26 cellular contexts compared by ENCODE assay signal in genomic region chr20:41124451-41125094, GRCh38. TPM values are rescaled to one million over a fixed set of nuclear protein-coding genes. Genes with fewer than 3 reads are reported as not detected.
DNase-seq lines count a peak whose midpoint lies in the region; ATAC-seq, FAIRE-seq and TF ChIP-seq lines count a peak whose summit lies in the region.
"Had no signal": no experiment of that assay in that cellular context is flagged by ENCODE, and none has a peak within 500 bp of the region (broad histone marks: within the 10 kb centered on the region; RNA-seq: fewer than 3 reads in every experiment).

No MANE protein-coding gene starts in this region.

- peak overlapping the region; percentile 59 to 72 for H3K27ac Mint-ChIP-seq in natural killer cell
- no peak overlapping the region for H3K27ac Mint-ChIP-seq in natural killer cell treated with Interleukin-12 subunit alpha and Interleukin-12 subunit beta and Interleukin-15 and Interleukin-18, amount 100 ng/mL, for 72 hours
- H3K27ac Mint-ChIP-seq in activated CD8-positive, alpha-beta T cell treated with anti-CD3 and anti-CD28 coated beads, Interleukin-2, amount 10 ng/mL, durations not matched to agents 7 days and 5 days = no peak overlapping the region
- no peak overlapping the region for H3K27ac Mint-ChIP-seq in activated T-helper 1 cell treated with anti-CD3 and anti-CD28 coated beads, Interleukin-12 subunit alpha, Interleukin-12 subunit beta, Interleukin-2, Interleukin-4 antibody, amounts not matched to agents 30 ng/mL and 10 ng/mL and 1 ng/mL, durations not matched to agents 14 hours and 24 hours and 36 hours
- H3K27ac Mint-ChIP-seq: IgD-negative memory B cell had no signal

- H3K36me3 Mint-ChIP-seq in natural killer cell = peaks cover 16% of the 10 kb centered on the region
- H3K36me3 Mint-ChIP-seq in natural killer cell treated with Interleukin-12 subunit alpha and Interleukin-12 subunit beta and Interleukin-15 and Interleukin-18, amount 100 ng/mL, for 72 hours = peaks cover 18% of the 10 kb centered on the region
- H3K36me3 Mint-ChIP-seq in activated CD8-positive, alpha-beta T cell treated with anti-CD3 and anti-CD28 coated beads, Interleukin-2, amount 10 ng/mL, durations not matched to agents 7 days and 5 days (ENCODE audit: low read depth) = peaks cover 76% of the 10 kb centered on the region
- peaks cover 64% of the 10 kb centered on the region for H3K36me3 Mint-ChIP-seq in activated T-helper 1 cell treated with anti-CD3 and anti-CD28 coated beads, Interleukin-12 subunit alpha, Interleukin-12 subunit beta, Interleukin-2, Interleukin-4 antibody, amounts not matched to agents 30 ng/mL and 10 ng/mL and 1 ng/mL, durations not matched to agents 14 hours and 24 hours and 36 hours (ENCODE audit: low read depth)

- intact Hi-C loops in natural killer cell (cut with micrococcal nuclease) = no loop called here
- intact Hi-C loops in HepG2 (cut with micrococcal nuclease; ENCODE audit: unreplicated experiment) = no loop called here
- intact Hi-C loops in activated T-helper 1 cell treated with anti-CD3 and anti-CD28 coated beads, Interleukin-12 subunit alpha, Interleukin-12 subunit beta, Interleukin-2, Interleukin-4 antibody, amounts not matched to agents 30 ng/mL and 10 ng/mL and 1 ng/mL, durations not matched to agents 14 hours and 24 hours and 36 hours (cut with micrococcal nuclease) = no loop called here

- no peak for TF ChIP-seq RAD21 in HepG2 (CRISPR knock-in tag; IDR thresholded peaks at IDR 0.05)

- FAIRE-seq in HepG2 (lab: Jason Lieb, UNC) = no peak
- FAIRE-seq: endothelial cell of umbilical vein, GM19239, urothelium cell line had no signal

- no peak overlapping the region for H3K4me3 ChIP-seq in HepG2 (replicated peaks in 1 of 3; ENCODE audit: insufficient read depth in 1 of 3, low read depth in 2 of 3, low read length in 3 of 3)
- H3K4me3 ChIP-seq: SK-N-MC had no signal

- in situ Hi-C loops in HepG2 (cut with HindIII; ENCODE audit: extremely low pct_ligation_motif_present, low pct_unique_long_range_greater_than_20kb) = no loop called here

- peaks cover 17% of the 10 kb centered on the region for H3K4me1 ChIP-seq in HepG2 (ENCODE audit: insufficient read depth, low read length)

- TF ChIP-seq CTCF in natural killer cell (IDR thresholded peaks at IDR 0.05) = no peak
- TF ChIP-seq CTCF in HepG2 (CRISPR knock-in tag; IDR thresholded peaks at IDR 0.05) = no peak

- POLR2A ChIA-PET in activated CD8-positive, alpha-beta T cell treated with anti-CD3 and anti-CD28 coated beads, Interleukin-2, amount 10 ng/mL, durations not matched to agents 7 days and 5 days (lab: Charles Lee) = no interaction called here
- POLR2A ChIA-PET in HepG2 (lab: Yijun Ruan, JAX) = no interaction called here

- H3K36me3 ChIP-seq in HepG2 (replicated peaks in 1 of 2; ENCODE audit: control insufficient read depth in 1 of 2, insufficient read depth in 2 of 2, low read length in 2 of 2) = peaks cover 28 to 49% of the 10 kb centered on the region in 2 experiments

- H3K27me3 Mint-ChIP-seq in natural killer cell (ENCODE audit: low read depth in 2 of 2) = no peaks in the 10 kb centered on the region
- no peaks in the 10 kb centered on the region for H3K27me3 Mint-ChIP-seq in natural killer cell treated with Interleukin-12 subunit alpha and Interleukin-12 subunit beta and Interleukin-15 and Interleukin-18, amount 100 ng/mL, for 72 hours
- H3K27me3 Mint-ChIP-seq in activated CD8-positive, alpha-beta T cell treated with anti-CD3 and anti-CD28 coated beads, Interleukin-2, amount 10 ng/mL, durations not matched to agents 7 days and 5 days (ENCODE audit: low read depth) = no peaks in the 10 kb centered on the region
- no peaks in the 10 kb centered on the region for H3K27me3 Mint-ChIP-seq in activated T-helper 1 cell treated with anti-CD3 and anti-CD28 coated beads, Interleukin-12 subunit alpha, Interleukin-12 subunit beta, Interleukin-2, Interleukin-4 antibody, amounts not matched to agents 30 ng/mL and 10 ng/mL and 1 ng/mL, durations not matched to agents 14 hours and 24 hours and 36 hours (ENCODE audit: insufficient read depth)
- H3K27me3 Mint-ChIP-seq: activated CD4-positive, alpha-beta T cell treated with anti-CD3 and anti-CD28 coated beads, Interleukin-2, amount 10 ng/mL, durations not matched to agents 24 days and 14 days; IgD-negative memory B cell had no signal

- no peak for TF ChIP-seq POLR2A in HepG2 (IDR thresholded peaks at IDR 0.05; ENCODE audit: insufficient read depth in 1 of 2, low read depth in 2 of 2, low read length in 2 of 2)

- ATAC-seq in natural killer cell (no peak), HepG2 (peak; percentile 57)
- ATAC-seq in natural killer cell treated with Interleukin-12 subunit alpha and Interleukin-12 subunit beta and Interleukin-15 and Interleukin-18, amount 100 ng/mL, for 72 hours = no peak
- ATAC-seq in activated CD8-positive, alpha-beta T cell treated with anti-CD3 and anti-CD28 coated beads, Interleukin-2, amount 10 ng/mL, durations not matched to agents 7 days and 5 days = no peak

- no peaks in the 10 kb centered on the region for H3K9me3 ChIP-seq in HepG2 (ENCODE audit: low read length)

- no peaks in the 10 kb centered on the region for H3K4me1 Mint-ChIP-seq in natural killer cell
- H3K4me1 Mint-ChIP-seq in natural killer cell treated with Interleukin-12 subunit alpha and Interleukin-12 subunit beta and Interleukin-15 and Interleukin-18, amount 100 ng/mL, for 72 hours (ENCODE audit: low read depth in 2 of 2) = no peaks in the 10 kb centered on the region
- H3K4me1 Mint-ChIP-seq in activated CD8-positive, alpha-beta T cell treated with anti-CD3 and anti-CD28 coated beads, Interleukin-2, amount 10 ng/mL, durations not matched to agents 7 days and 5 days (ENCODE audit: low read depth) = peaks cover 16% of the 10 kb centered on the region
- H3K4me1 Mint-ChIP-seq in activated T-helper 1 cell treated with anti-CD3 and anti-CD28 coated beads, Interleukin-12 subunit alpha, Interleukin-12 subunit beta, Interleukin-2, Interleukin-4 antibody, amounts not matched to agents 30 ng/mL and 10 ng/mL and 1 ng/mL, durations not matched to agents 14 hours and 24 hours and 36 hours (ENCODE audit: low read depth) = peaks cover 9% of the 10 kb centered on the region
- H3K4me1 Mint-ChIP-seq: CD14-positive monocyte, IgD-negative memory B cell had no signal

- TF ChIP-seq EP300 in HepG2 (IDR thresholded peaks at IDR 0.05; ENCODE audit: low read depth in 2 of 2, low read length in 2 of 2) (no peak), HepG2 (CRISPR knock-in tag; IDR thresholded peaks at IDR 0.05; ENCODE audit: borderline replicate concordance) (no peak)

- H3K4me2 ChIP-seq in HepG2 (ENCODE audit: low read depth, low read length) = no peak overlapping the region

- no peaks in the 10 kb centered on the region for H3K9me3 Mint-ChIP-seq in natural killer cell
- no peaks in the 10 kb centered on the region for H3K9me3 Mint-ChIP-seq in natural killer cell treated with Interleukin-12 subunit alpha and Interleukin-12 subunit beta and Interleukin-15 and Interleukin-18, amount 100 ng/mL, for 72 hours
- no peaks in the 10 kb centered on the region for H3K9me3 Mint-ChIP-seq in activated CD8-positive, alpha-beta T cell treated with anti-CD3 and anti-CD28 coated beads, Interleukin-2, amount 10 ng/mL, durations not matched to agents 7 days and 5 days (ENCODE audit: insufficient read depth)
- no peaks in the 10 kb centered on the region for H3K9me3 Mint-ChIP-seq in activated T-helper 1 cell treated with anti-CD3 and anti-CD28 coated beads, Interleukin-12 subunit alpha, Interleukin-12 subunit beta, Interleukin-2, Interleukin-4 antibody, amounts not matched to agents 30 ng/mL and 10 ng/mL and 1 ng/mL, durations not matched to agents 14 hours and 24 hours and 36 hours
- H3K9me3 Mint-ChIP-seq: activated CD4-positive, alpha-beta T cell treated with anti-CD3 and anti-CD28 coated beads, Interleukin-2, amount 10 ng/mL, durations not matched to agents 24 days and 14 days; IgD-negative memory B cell had no signal

- no peaks in the 10 kb centered on the region for H3K79me2 ChIP-seq in HepG2 (ENCODE audit: insufficient read depth, low read length)

- H3K27me3 ChIP-seq in HepG2 (ENCODE audit: control insufficient read depth in 1 of 2, insufficient read depth in 2 of 2, low read length in 2 of 2) = no peaks in the 10 kb centered on the region

- H3K27ac ChIP-seq in HepG2 (ENCODE audit: extremely low read length, insufficient read depth, low read length) = peak overlapping the region; percentile 23
- H3K27ac ChIP-seq: SK-N-MC, VCaP had no signal

- H4K20me1 ChIP-seq in HepG2 (ENCODE audit: insufficient read depth, low read length) = no peaks in the 10 kb centered on the region

- DNase-seq in natural killer cell (no peak), HepG2 (ENCODE audit: low spot score) (no peak), NCI-H226 (no peak)
- DNase-seq in natural killer cell treated with Interleukin-12 subunit alpha and Interleukin-12 subunit beta and Interleukin-15 and Interleukin-18, amount 100 ng/mL, for 72 hours (ENCODE audit: low spot score) = no peak
- peak; percentile 13 for DNase-seq in activated CD8-positive, alpha-beta T cell treated with anti-CD3 and anti-CD28 coated beads, Interleukin-2, amount 10 ng/mL, durations not matched to agents 7 days and 5 days
- DNase-seq in activated T-helper 1 cell treated with anti-CD3 and anti-CD28 coated beads, Interleukin-12 subunit alpha, Interleukin-12 subunit beta, Interleukin-2, Interleukin-4 antibody, amounts not matched to agents 30 ng/mL and 10 ng/mL and 1 ng/mL, durations not matched to agents 14 hours and 24 hours and 36 hours (ENCODE audit: low spot score) = no peak
- no peak for DNase-seq in stimulated activated naive CD4-positive, alpha-beta T cell treated with Interleukin-2 at 50 U/mL for 16 hours (lab: John Stamatoyannopoulos, UW)
- DNase-seq: activated CD4-positive, alpha-beta T cell treated with anti-CD3 and anti-CD28 coated beads, Interleukin-2, amount 10 ng/mL, durations not matched to agents 24 days and 14 days; anterior cingulate cortex; dermis blood vessel endothelial cell; DMS 273 treated with DMSO at 0.1 percent for 48 hours; glutamatergic neuron; kidney glomerular epithelial cell; mammary epithelial cell; NCI-H1105; NCI-H2029 treated with DMSO at 0.1 percent for 48 hours; NCI-H2227 treated with DMSO at 0.1 percent for 48 hours; NCI-H748 treated with DMSO at 0.1 percent for 48 hours; occipital lobe had no signal

- CTCF ChIA-PET in activated CD8-positive, alpha-beta T cell treated with anti-CD3 and anti-CD28 coated beads, Interleukin-2, amount 10 ng/mL, durations not matched to agents 7 days and 5 days (lab: Charles Lee) = interaction anchor here (3.0 kb wide), 1 partner anchor 11 kb away, joined by 18 read pairs; no protein-coding TSS in a partner anchor
- CTCF ChIA-PET in HepG2 (lab: Yijun Ruan, JAX; ENCODE audit: low intra/inter-chr PET ratio, low total read pairs) = no interaction called here

- 93% methylated on average over 3 of the region's 3 CpGs for WGBS in HepG2 (ENCODE audit: low lambda C conversion rate)

- no peak overlapping the region for H2AFZ ChIP-seq in HepG2 (ENCODE audit: low read length)

- BruUV-seq in HepG2 (replicated peaks; lab: Mats Ljungman, UMichigan) = no TSS peak

- no peak overlapping the region for H3K4me3 Mint-ChIP-seq in natural killer cell
- H3K4me3 Mint-ChIP-seq in natural killer cell treated with Interleukin-12 subunit alpha and Interleukin-12 subunit beta and Interleukin-15 and Interleukin-18, amount 100 ng/mL, for 72 hours = no peak overlapping the region
- H3K4me3 Mint-ChIP-seq in activated CD8-positive, alpha-beta T cell treated with anti-CD3 and anti-CD28 coated beads, Interleukin-2, amount 10 ng/mL, durations not matched to agents 7 days and 5 days = no peak overlapping the region
- H3K4me3 Mint-ChIP-seq in activated T-helper 1 cell treated with anti-CD3 and anti-CD28 coated beads, Interleukin-12 subunit alpha, Interleukin-12 subunit beta, Interleukin-2, Interleukin-4 antibody, amounts not matched to agents 30 ng/mL and 10 ng/mL and 1 ng/mL, durations not matched to agents 14 hours and 24 hours and 36 hours = no peak overlapping the region
- H3K4me3 Mint-ChIP-seq: activated CD4-positive, alpha-beta T cell treated with anti-CD3 and anti-CD28 coated beads, Interleukin-2, amount 10 ng/mL, durations not matched to agents 24 days and 14 days; CD14-positive monocyte; IgD-negative memory B cell had no signal

- no peak overlapping the region; the same call in 1 of the 2 replicates for H3K9ac ChIP-seq in HepG2 (ENCODE audit: insufficient read depth, low read depth, low read length)

RNA-seq across cellular contexts. Expression of gene PLCG1, which starts 12.8 kb away (rescaled TPM):
- total RNA-seq in natural killer cell = 100 to 1,000 TPM; 199 to 242 (median 236) TPM
- total RNA-seq in natural killer cell treated with Interleukin-12 subunit alpha and Interleukin-12 subunit beta and Interleukin-15 and Interleukin-18, amount 100 ng/mL, for 72 hours = 100 to 1,000 TPM in 1 of 2 donors, 10 to 100 TPM in 1; 54.6 to 114 TPM
- total RNA-seq in activated CD8-positive, alpha-beta T cell treated with anti-CD3 and anti-CD28 coated beads, Interleukin-2, amount 10 ng/mL, durations not matched to agents 7 days and 5 days = 100 to 1,000 TPM; 395 to 406 TPM
- total RNA-seq in HepG2 (2016; rRNA removed; fragmentation: Illumina TruSeq; extraction: Trizol) = 53.1 and 85.3 TPM in 2 replicates
- 8.3 and 10.2 TPM in 2 replicates for total RNA-seq in HepG2 (2016; cell fraction: cytosol; rRNA removed; fragmentation: Illumina TruSeq; extraction: Trizol; ENCODE audit: low read depth)
- 43.2 and 85.3 TPM in 2 replicates for total RNA-seq in HepG2 (2016; cell fraction: insoluble cytoplasmic fraction; rRNA removed; fragmentation: Illumina TruSeq; extraction: Trizol)
- 23.6 and 25.9 TPM in 2 replicates for total RNA-seq in HepG2 (2016; cell fraction: membrane; rRNA removed; fragmentation: Illumina TruSeq; extraction: Trizol)
- 119 and 141 TPM in 2 replicates for total RNA-seq in HepG2 (2016; cell fraction: nucleus; rRNA removed; fragmentation: Illumina TruSeq; extraction: Trizol)
- 158 and 207 TPM in 2 replicates for polyA plus RNA-seq in HepG2 (2011; rRNA removed)
- 50.7 and 54.7 TPM in 2 replicates for polyA plus RNA-seq in HepG2 (2011; cell fraction: cytosol; rRNA removed)
- polyA plus RNA-seq in HepG2 (2011; cell fraction: nucleus; rRNA removed) = 1,608 and 1,708 TPM in 2 replicates
- 152 and 164 TPM in 2 replicates for polyA plus RNA-seq in HepG2 (2012)
- polyA plus RNA-seq in HepG2 (2016; cell fraction: cytosol; fragmentation: Illumina TruSeq; extraction: Trizol; ENCODE audit: low read depth) = 3.6 and 4.0 TPM in 2 replicates
- 54.2 and 61.1 TPM in 2 replicates for polyA plus RNA-seq in HepG2 (2016; cell fraction: insoluble cytoplasmic fraction; fragmentation: Illumina TruSeq; extraction: Trizol; ENCODE audit: low read depth)
- polyA plus RNA-seq in HepG2 (2016; cell fraction: membrane; fragmentation: Illumina TruSeq; extraction: Trizol; ENCODE audit: low read depth) = 12.4 and 12.5 TPM in 2 replicates
- 371 and 407 TPM in 2 replicates for polyA plus RNA-seq in HepG2 (2016; cell fraction: nucleus; fragmentation: Illumina TruSeq; extraction: Trizol; ENCODE audit: insufficient read depth, low read depth)
- polyA minus RNA-seq in HepG2 (2011; rRNA and poly(A)+ RNA removed; ENCODE audit: low replicate concordance) = 74.2 and 219 TPM in 2 replicates
- polyA minus RNA-seq in HepG2 (2011; cell fraction: cytosol; rRNA and poly(A)+ RNA removed) = 77.9 and 95.1 TPM in 2 replicates
- polyA minus RNA-seq in HepG2 (2011; cell fraction: nucleus; rRNA and poly(A)+ RNA removed) = 286 and 292 TPM in 2 replicates
- total RNA-seq in activated T-helper 1 cell treated with anti-CD3 and anti-CD28 coated beads, Interleukin-12 subunit alpha, Interleukin-12 subunit beta, Interleukin-2, Interleukin-4 antibody, amounts not matched to agents 30 ng/mL and 10 ng/mL and 1 ng/mL, durations not matched to agents 14 hours and 24 hours and 36 hours = 203 and 205 TPM in 2 replicates

Comparison
In these comparisons a context has a peak if more than half of its experiments do, and no peak if none do; other contexts are left out.
1. H3K27ac Mint-ChIP-seq: peak in natural killer cell (2 of 2); none in natural killer cell treated with Interleukin-12 subunit alpha and Interleukin-12 subunit beta and Interleukin-15 and Interleukin-18, amount 100 ng/mL, for 72 hours (0 of 2), activated CD8-positive, alpha-beta T cell treated with anti-CD3 and anti-CD28 coated beads, Interleukin-2, amount 10 ng/mL, durations not matched to agents 7 days and 5 days (single experiment) and activated T-helper 1 cell treated with anti-CD3 and anti-CD28 coated beads, Interleukin-12 subunit alpha, Interleukin-12 subunit beta, Interleukin-2, Interleukin-4 antibody, amounts not matched to agents 30 ng/mL and 10 ng/mL and 1 ng/mL, durations not matched to agents 14 hours and 24 hours and 36 hours (single experiment).